In the genomic region with DNA sequence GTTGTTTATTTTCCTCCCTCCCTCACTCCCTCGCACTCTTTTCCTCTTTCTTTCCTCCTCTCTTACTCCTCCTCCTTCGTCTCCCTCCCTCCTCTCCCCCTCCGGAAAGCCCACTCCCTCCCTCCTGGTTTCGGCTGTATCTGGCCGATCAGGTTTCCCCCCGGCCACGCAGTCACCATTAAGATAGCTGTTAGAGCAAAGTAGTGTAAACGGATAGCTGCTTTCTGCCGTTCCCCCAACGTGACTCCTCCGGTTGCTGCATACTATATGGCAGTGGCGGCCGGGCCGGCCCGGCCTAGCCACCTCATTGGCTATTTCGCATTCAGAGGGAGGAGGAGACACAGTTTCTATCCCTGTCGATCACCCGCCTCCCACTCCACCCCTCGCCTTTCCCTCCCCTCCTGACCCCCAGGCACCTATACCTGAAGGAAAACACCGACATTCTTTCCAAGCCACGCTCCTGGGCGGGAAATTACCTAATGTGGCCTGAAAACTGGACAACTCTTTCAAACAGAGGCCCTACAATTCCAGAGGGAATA, we compare ENCODE assay signal across 8 cellular contexts. TPM values are rescaled to one million over a fixed set of nuclear protein-coding genes. Genes with fewer than 3 reads are reported as not detected.
A peak's percentile ranks its signal among the peaks of the same experiment; 100 is the strongest.
DNase-seq lines count a peak whose midpoint lies in the region; ATAC-seq and TF ChIP-seq lines count a peak whose summit lies in the region.

Gene SIX4, minus strand, starts transcription at position 272 of the 539 bp plus-strand sequence. CDS start 277 bp downstream, outside the sequence.

- H3K4me3 Mint-ChIP-seq in natural killer cell treated with Interleukin-12 subunit alpha and Interleukin-12 subunit beta and Interleukin-15 and Interleukin-18, amount 100 ng/mL, for 72 hours = peak within 1 kb of the TSS; percentile 88

- no peak within 1 kb of the TSS for H3K27ac Mint-ChIP-seq in natural killer cell treated with Interleukin-12 subunit alpha and Interleukin-12 subunit beta and Interleukin-15 and Interleukin-18, amount 100 ng/mL, for 72 hours

- H3K27me3 Mint-ChIP-seq in natural killer cell treated with Interleukin-12 subunit alpha and Interleukin-12 subunit beta and Interleukin-15 and Interleukin-18, amount 100 ng/mL, for 72 hours = peaks cover 55 to 59% of the 10 kb centered on the region in 2 donors

- TF ChIP-seq CTCF in foreskin fibroblast (IDR thresholded peaks at IDR 0.05; ENCODE audit: low read depth, low read length) = no peak

- peaks cover 11 to 18% of the 10 kb centered on the region in 2 donors for H3K4me1 Mint-ChIP-seq in natural killer cell treated with Interleukin-12 subunit alpha and Interleukin-12 subunit beta and Interleukin-15 and Interleukin-18, amount 100 ng/mL, for 72 hours (ENCODE audit: low read depth in 2 of 2)

- H3K36me3 Mint-ChIP-seq in natural killer cell treated with Interleukin-12 subunit alpha and Interleukin-12 subunit beta and Interleukin-15 and Interleukin-18, amount 100 ng/mL, for 72 hours = peaks cover 2% of the 10 kb centered on the region

- peak within 1 kb of the TSS; percentile 69 to 93 for H3K4me3 ChIP-seq in foreskin fibroblast (ENCODE audit: low read depth in 1 of 2, low read length in 2 of 2)

- peak; percentile 88 for DNase-seq in AG08396 (ENCODE audit: low spot score)
- DNase-seq in NCI-H510A treated with DMSO at 0.1 percent for 48 hours (lab: John Stamatoyannopoulos, UW) = peak; percentile 96
- peak; percentile 35 to 43 for DNase-seq in activated T-cell treated with anti-CD3 and anti-CD28 coated beads, Interleukin-2, amount 50 U/mL, for 48 hours
- peak; percentile 84 to 95 for DNase-seq in foreskin fibroblast
- DNase-seq in natural killer cell treated with Interleukin-12 subunit alpha and Interleukin-12 subunit beta and Interleukin-15 and Interleukin-18, amount 100 ng/mL, for 72 hours (ENCODE audit: low spot score) = no peak

- H3K9me3 Mint-ChIP-seq in natural killer cell treated with Interleukin-12 subunit alpha and Interleukin-12 subunit beta and Interleukin-15 and Interleukin-18, amount 100 ng/mL, for 72 hours = no peaks in the 10 kb centered on the region

- ATAC-seq in HG03442 (IDR thresholded peaks at IDR 0.05; ENCODE audit: unreplicated experiment) (peak; percentile 45), HG03097 (IDR thresholded peaks at IDR 0.05; ENCODE audit: low FRiP score, unreplicated experiment) (no peak)
- peak; percentile 67 to 70 for ATAC-seq in natural killer cell treated with Interleukin-12 subunit alpha and Interleukin-12 subunit beta and Interleukin-15 and Interleukin-18, amount 100 ng/mL, for 72 hours

- TF ChIP-seq POLR2A in GM18526 (IDR thresholded peaks at IDR 0.05; ENCODE audit: extremely low read depth, insufficient read length) = peak; percentile 24

RNA-seq across cellular contexts. Expression of gene SIX4, which starts in this region (rescaled TPM):
- under 1 TPM in 1 of 2 donors, not detected in 1; 0.10 TPM for total RNA-seq in natural killer cell treated with Interleukin-12 subunit alpha and Interleukin-12 subunit beta and Interleukin-15 and Interleukin-18, amount 100 ng/mL, for 72 hours

Comparison
In these comparisons a context has a peak if more than half of its experiments do, and no peak if none do; other contexts are left out.
1. Peak in ATAC-seq in natural killer cell treated with Interleukin-12 subunit alpha and Interleukin-12 subunit beta and Interleukin-15 and Interleukin-18, amount 100 ng/mL, for 72 hours; RNA of the gene not detected or under 1 TPM.